ENCODE assay signal across 10 cellular contexts in genomic region chr6:136592930-136593673, GRCh38. TPM values are rescaled to one million over a fixed set of nuclear protein-coding genes. Genes with fewer than 3 reads are reported as not detected.
DNase-seq lines count a peak whose midpoint lies in the region; ATAC-seq, FAIRE-seq and TF ChIP-seq lines count a peak whose summit lies in the region.
"Had no signal": no experiment of that assay in that cellular context is flagged by ENCODE, and none has a peak within 500 bp of the region (broad histone marks: within the 10 kb centered on the region; RNA-seq: fewer than 3 reads in every experiment).

No MANE protein-coding gene starts in this region.

- no peak for FAIRE-seq in RCC 7860 (lab: Jason Lieb, UNC)

- no peaks in the 10 kb centered on the region for H3K27me3 Mint-ChIP-seq in T-helper 1 cell treated with Interleukin-12 subunit alpha and Interleukin-12 subunit beta and Interleukin-4 antibody, amounts not matched to agents 30 μg/mL and 1 μg/mL, for 36 hours (ENCODE audit: low read depth)

- peaks cover 41% of the 10 kb centered on the region for H3K4me1 Mint-ChIP-seq in T-helper 1 cell treated with Interleukin-12 subunit alpha and Interleukin-12 subunit beta and Interleukin-4 antibody, amounts not matched to agents 30 μg/mL and 1 μg/mL, for 36 hours (ENCODE audit: low read depth)

- H3K9me3 Mint-ChIP-seq in T-helper 1 cell treated with Interleukin-12 subunit alpha and Interleukin-12 subunit beta and Interleukin-4 antibody, amounts not matched to agents 30 μg/mL and 1 μg/mL, for 36 hours: peaks cover 5% of the 10 kb centered on the region

- no peak for DNase-seq in T-helper 1 cell
- peak; percentile 68 for DNase-seq in RCC 7860 (ENCODE audit: low spot score)
- DNase-seq in dermis blood vessel endothelial cell: peak; percentile 65
- DNase-seq in skeletal muscle cell (ENCODE audit: low read depth): peak; percentile 56
- no peak for DNase-seq in NK-92 (lab: John Stamatoyannopoulos, UW; ENCODE audit: unreplicated experiment)
- no peak for DNase-seq in dorsolateral prefrontal cortex
- DNase-seq: NCI-H187 treated with DMSO at 0.1 percent for 48 hours had no signal

- peak overlapping the region in 1 of 59 donors; percentile 3 for H3K27ac ChIP-seq in dorsolateral prefrontal cortex

- peak overlapping the region; percentile 1 for H3K4me3 Mint-ChIP-seq in T-helper 1 cell treated with Interleukin-12 subunit alpha and Interleukin-12 subunit beta and Interleukin-4 antibody, amounts not matched to agents 30 μg/mL and 1 μg/mL, for 36 hours

- no peak for ATAC-seq in HG02678 (IDR thresholded peaks at IDR 0.05; ENCODE audit: unreplicated experiment)

- intact Hi-C loops in dorsolateral prefrontal cortex (cut with DNase I): no loop called here

- peak overlapping the region; percentile 95 for H3K27ac Mint-ChIP-seq in T-helper 1 cell treated with Interleukin-12 subunit alpha and Interleukin-12 subunit beta and Interleukin-4 antibody, amounts not matched to agents 30 μg/mL and 1 μg/mL, for 36 hours

- no peak overlapping the region for H3K4me3 ChIP-seq in skeletal muscle cell (ENCODE audit: low read depth, low read length)
- H3K4me3 ChIP-seq in dorsolateral prefrontal cortex: no peak overlapping the region
- H3K4me3 ChIP-seq: transverse colon had no signal

- H3K27me3 ChIP-seq in dorsolateral prefrontal cortex: no peaks in the 10 kb centered on the region
- H3K27me3 ChIP-seq: transverse colon had no signal

- H3K36me3 Mint-ChIP-seq in T-helper 1 cell treated with Interleukin-12 subunit alpha and Interleukin-12 subunit beta and Interleukin-4 antibody, amounts not matched to agents 30 μg/mL and 1 μg/mL, for 36 hours (ENCODE audit: low read depth): peaks cover 68% of the 10 kb centered on the region

- no peak for TF ChIP-seq CTCF in dorsolateral prefrontal cortex (IDR thresholded peaks at IDR 0.05 in 54 of 56, conservative IDR thresholded peaks at IDR 0.05 in 2 of 56; ENCODE audit: low read depth in 1 of 56, partially characterized antibody in 56 of 56)

RNA-seq across cellular contexts. Expression of gene MAP7, which starts 42.9 kb away (rescaled TPM):
- total RNA-seq in dermis blood vessel endothelial cell (0.34 and 1.1 TPM in 2 replicates), dorsolateral prefrontal cortex (100 to 1,000 TPM in 67 of 120 experiments, 10 to 100 TPM in 53; 56.8 to 230 (median 104) TPM)

Comparison
In these comparisons a context has a peak if more than half of its experiments do, and no peak if none do; other contexts are left out.
1. DNase-seq: peak in RCC 7860 (single experiment), dermis blood vessel endothelial cell (single experiment) and skeletal muscle cell (single experiment); none in T-helper 1 cell (0 of 5), NK-92 (single experiment) and dorsolateral prefrontal cortex (0 of 10).
2. RNA of gene MAP7, which starts 42.9 kb away (total RNA-seq): 56.8 to 230 TPM in dorsolateral prefrontal cortex; 0.34 to 1.1 TPM in dermis blood vessel endothelial cell; every median in the first group is over 10 times any median in the second.